Comparison of ENCODE assay signal across 13 cellular contexts in the genomic region with DNA sequence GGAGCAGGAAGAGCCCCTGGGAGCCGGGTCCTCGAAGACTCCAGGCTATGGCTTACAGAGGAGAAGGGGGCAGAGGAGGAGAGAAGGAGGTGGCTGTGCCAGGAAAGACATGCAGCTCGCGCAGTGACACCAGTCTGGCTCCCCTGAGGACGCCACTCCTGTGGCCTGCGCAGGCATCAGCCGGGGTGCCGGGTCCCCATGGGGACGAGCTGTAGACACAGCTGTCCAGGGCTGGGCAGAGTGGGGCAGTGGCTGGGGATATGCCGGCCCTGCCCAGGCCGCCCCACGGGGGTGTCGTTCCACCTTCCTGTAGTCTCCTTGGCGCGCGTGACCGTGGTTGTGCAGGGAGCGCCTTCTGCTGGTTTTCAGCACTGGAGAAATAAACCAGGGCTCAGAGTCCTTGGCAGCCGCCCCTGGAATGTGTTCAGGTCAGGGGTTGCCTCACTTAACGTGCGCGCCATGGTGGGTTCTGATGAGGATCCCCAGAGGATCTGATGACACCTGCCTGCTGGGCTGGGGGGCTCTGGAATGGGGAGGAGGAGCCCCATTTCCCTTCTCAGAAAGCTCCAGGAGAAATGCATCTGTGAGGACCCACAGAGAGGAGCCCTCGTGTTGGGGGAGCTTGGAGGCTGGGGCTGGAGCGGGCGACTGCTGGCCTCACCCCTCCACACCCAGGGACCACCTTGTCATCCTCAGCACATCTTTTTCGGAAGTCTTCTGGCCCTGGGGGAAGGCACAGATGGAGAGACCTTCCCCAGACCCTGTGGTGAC. TPM values are rescaled to one million over a fixed set of nuclear protein-coding genes. Genes with fewer than 3 reads are reported as not detected.
DNase-seq lines count a peak whose midpoint lies in the region; ATAC-seq and TF ChIP-seq lines count a peak whose summit lies in the region.
"Had no signal": no experiment of that assay in that cellular context is flagged by ENCODE, and none has a peak within 500 bp of the region (broad histone marks: within the 10 kb centered on the region; RNA-seq: fewer than 3 reads in every experiment).

No MANE protein-coding gene starts in this region.

- no peak overlapping the region for H2BK12ac ChIP-seq in neuronal stem cell (ENCODE audit: low read length)

- H2AFZ ChIP-seq in neuronal stem cell (ENCODE audit: low read length), result peak overlapping the region; percentile 17

- H3K4me2 ChIP-seq in neuronal stem cell (ENCODE audit: insufficient read depth, low read length, poor library complexity, severe bottlenecking), result no peak overlapping the region

- no peak overlapping the region for H3K14ac ChIP-seq in neuronal stem cell (ENCODE audit: low read length)

- intact Hi-C loops in body of pancreas (cut with DNase I), result no loop called here
- intact Hi-C loops in Right ventricle myocardium superior (cut with DNase I), result no loop called here
- intact Hi-C loops in upper lobe of right lung (cut with DNase I), result no loop called here

- H3K79me1 ChIP-seq in neuronal stem cell (ENCODE audit: low read depth, low read length), result no peaks in the 10 kb centered on the region

- H2BK120ac ChIP-seq in neuronal stem cell (ENCODE audit: low read depth, low read length), result peak overlapping the region; percentile 22

- peak overlapping the region; percentile 67 for H2BK15ac ChIP-seq in neuronal stem cell (ENCODE audit: low read length)

- H3K4me3 ChIP-seq in body of pancreas (no peak overlapping the region), neuronal stem cell (ENCODE audit: low read length in 2 of 2) (no peak overlapping the region), upper lobe of right lung (no peak overlapping the region)

- no peak for TF ChIP-seq CTCF in body of pancreas (IDR thresholded peaks at IDR 0.05)
- no peak for TF ChIP-seq CTCF in upper lobe of right lung (IDR thresholded peaks at IDR 0.05)

- ATAC-seq in body of pancreas, result peak; percentile 16
- ATAC-seq in Right ventricle myocardium superior (ENCODE audit: poor library complexity), result peak; percentile 71
- peak; percentile 19 for ATAC-seq in upper lobe of right lung
- no peak for ATAC-seq in HG02642 (IDR thresholded peaks at IDR 0.05; ENCODE audit: poor library complexity, unreplicated experiment)
- ATAC-seq: activated CD8-positive, alpha-beta T cell treated with anti-CD3 and anti-CD28 coated beads for 36 hours had no signal

- H3K36me3 ChIP-seq in body of pancreas (replicated peaks in 1 of 2; ENCODE audit: insufficient read depth in 1 of 2, low read depth in 2 of 2), result no peaks in the 10 kb centered on the region
- no peaks in the 10 kb centered on the region for H3K36me3 ChIP-seq in neuronal stem cell (replicated peaks in 1 of 2; ENCODE audit: control insufficient read depth in 2 of 2, insufficient read depth in 2 of 2, low read length in 2 of 2)
- H3K36me3 ChIP-seq in upper lobe of right lung, result no peaks in the 10 kb centered on the region

- whole genome bisulfite sequencing in body of pancreas, 2 donors, result 85 to 88% methylated on average over 6 to 26 of the region's 26 CpGs
- no CpG with 5 or more reads among the region's 26 CpGs for WGBS in neuronal stem cell (ENCODE audit: extremely low coverage in 2 of 2, insufficient read length in 2 of 2, insufficient replicate concordance in 1 of 2), 2 donors

- no peak overlapping the region for H2AK5ac ChIP-seq in neuronal stem cell (ENCODE audit: low read depth, low read length)

- TF ChIP-seq POLR2A in body of pancreas (IDR thresholded peaks at IDR 0.05), result no peak

- no peak overlapping the region for H3K23ac ChIP-seq in neuronal stem cell (ENCODE audit: low read depth, low read length, poor library complexity)

- DNase-seq in body of pancreas (peak in 3 of 4 donors; percentile 38 to 52 (median 39)), Right ventricle myocardium superior (peak; percentile 84), neuronal stem cell (ENCODE audit: low spot score) (no peak), upper lobe of right lung (peak; percentile 48), HT-29 (ENCODE audit: low spot score) (no peak), AG20443 (ENCODE audit: low spot score) (no peak)
- DNase-seq: activated CD8-positive, alpha-beta T cell treated with anti-CD3 and anti-CD28 coated beads for 36 hours; activated naive CD4-positive, alpha-beta T cell treated with anti-CD3 and anti-CD28 coated beads for 36 hours; Caco-2; H7; NCI-H2081; T-helper 2 cell had no signal

- H4K8ac ChIP-seq in neuronal stem cell (ENCODE audit: low read depth, low read length), result no peak overlapping the region

- H3K9me3 ChIP-seq in body of pancreas (no peaks in the 10 kb centered on the region), neuronal stem cell (replicated peaks in 1 of 2; ENCODE audit: control insufficient read depth in 2 of 2, insufficient read depth in 1 of 2, low read depth in 1 of 2, low read length in 2 of 2) (no peaks in the 10 kb centered on the region), upper lobe of right lung (no peaks in the 10 kb centered on the region)
- H3K9me3 ChIP-seq: Caco-2 had no signal

- no peak overlapping the region for H3K4ac ChIP-seq in neuronal stem cell (ENCODE audit: low read length)

- H3K27ac ChIP-seq in body of pancreas, result peak overlapping the region in 2 of 4 donors; percentile 35 to 55
- no peak overlapping the region for H3K27ac ChIP-seq in neuronal stem cell (replicated peaks; ENCODE audit: low read length)
- no peak overlapping the region for H3K27ac ChIP-seq in upper lobe of right lung

- H3K27me3 ChIP-seq in body of pancreas, result no peaks in the 10 kb centered on the region
- H3K27me3 ChIP-seq in neuronal stem cell (ENCODE audit: control insufficient read depth in 3 of 3, insufficient read depth in 3 of 3, low read depth in 1 of 3, low read length in 3 of 3), result no peaks in the 10 kb centered on the region
- no peaks in the 10 kb centered on the region for H3K27me3 ChIP-seq in upper lobe of right lung

- peaks cover 33% of the 10 kb centered on the region for H3K4me1 ChIP-seq in body of pancreas
- H3K4me1 ChIP-seq in neuronal stem cell (ENCODE audit: control insufficient read depth in 2 of 2, insufficient read depth in 1 of 2, low read depth in 1 of 2, low read length in 2 of 2), result peaks cover 0 to 3% of the 10 kb centered on the region in 2 donors
- H3K4me1 ChIP-seq in upper lobe of right lung, result peaks cover 25% of the 10 kb centered on the region
- H3K4me1 ChIP-seq: Caco-2 had no signal

- H3K18ac ChIP-seq in neuronal stem cell (ENCODE audit: low read length), result peak overlapping the region; percentile 82

- peak overlapping the region; percentile 50 for H3K9ac ChIP-seq in neuronal stem cell (ENCODE audit: low read depth, low read length, poor library complexity)

- H2BK5ac ChIP-seq in neuronal stem cell (ENCODE audit: low read length), result no peak overlapping the region

- no peak overlapping the region for H4K91ac ChIP-seq in neuronal stem cell (ENCODE audit: low read depth, low read length, poor library complexity)

RNA-seq across cellular contexts. Expression of a gene that starts 26.7 kb away (rescaled TPM):
- total RNA-seq in body of pancreas (10 to 100 TPM; 74.2 to 85.4 TPM), Right ventricle myocardium superior (138 TPM), upper lobe of right lung (11.1 TPM)
- polyA plus RNA-seq in neuronal stem cell (2013, experiment 1 of 2), result 0.04 TPM
- polyA plus RNA-seq in neuronal stem cell (2013, experiment 2 of 2), result 0.07 TPM
- total RNA-seq in HT-29 (2014; rRNA removed; shearing (Covaris generic)), result 36.5 and 56.0 TPM in 2 replicates

Comparison
In these comparisons a context has a peak if more than half of its experiments do, and no peak if none do; other contexts are left out.
1. DNase-seq: peak in body of pancreas (3 of 4), Right ventricle myocardium superior (single experiment) and upper lobe of right lung (single experiment); none in neuronal stem cell (single experiment), HT-29 (single experiment) and AG20443 (single experiment).